Comparison of ENCODE assay signal across 1 cellular context in genomic region chr1:1207254-1207902, GRCh38.
A peak's percentile ranks its signal among the peaks of the same experiment; 100 is the strongest.
TF ChIP-seq lines count a peak whose summit lies in the region.

No MANE protein-coding gene starts in this region.

TF ChIP-seq in K562, 482 proteins besides CTCF, POLR2A, EP300 and RAD21:
- TF ChIP-seq, protein P1, sequence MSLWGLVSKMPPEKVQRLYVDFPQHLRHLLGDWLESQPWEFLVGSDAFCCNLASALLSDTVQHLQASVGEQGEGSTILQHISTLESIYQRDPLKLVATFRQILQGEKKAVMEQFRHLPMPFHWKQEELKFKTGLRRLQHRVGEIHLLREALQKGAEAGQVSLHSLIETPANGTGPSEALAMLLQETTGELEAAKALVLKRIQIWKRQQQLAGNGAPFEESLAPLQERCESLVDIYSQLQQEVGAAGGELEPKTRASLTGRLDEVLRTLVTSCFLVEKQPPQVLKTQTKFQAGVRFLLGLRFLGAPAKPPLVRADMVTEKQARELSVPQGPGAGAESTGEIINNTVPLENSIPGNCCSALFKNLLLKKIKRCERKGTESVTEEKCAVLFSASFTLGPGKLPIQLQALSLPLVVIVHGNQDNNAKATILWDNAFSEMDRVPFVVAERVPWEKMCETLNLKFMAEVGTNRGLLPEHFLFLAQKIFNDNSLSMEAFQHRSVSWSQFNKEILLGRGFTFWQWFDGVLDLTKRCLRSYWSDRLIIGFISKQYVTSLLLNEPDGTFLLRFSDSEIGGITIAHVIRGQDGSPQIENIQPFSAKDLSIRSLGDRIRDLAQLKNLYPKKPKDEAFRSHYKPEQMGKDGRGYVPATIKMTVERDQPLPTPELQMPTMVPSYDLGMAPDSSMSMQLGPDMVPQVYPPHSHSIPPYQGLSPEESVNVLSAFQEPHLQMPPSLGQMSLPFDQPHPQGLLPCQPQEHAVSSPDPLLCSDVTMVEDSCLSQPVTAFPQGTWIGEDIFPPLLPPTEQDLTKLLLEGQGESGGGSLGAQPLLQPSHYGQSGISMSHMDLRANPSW (CRISPR knock-in tag; IDR thresholded peaks at IDR 0.05) = no peak
- TF ChIP-seq ZNF79 (CRISPR knock-in tag; IDR thresholded peaks at IDR 0.05; ENCODE audit: low read depth) = no peak
- peak; percentile 27 for TF ChIP-seq FIP1L1 (IDR thresholded peaks at IDR 0.05; ENCODE audit: low read depth, low read length, poor library complexity, severe bottlenecking)
- no peak for TF ChIP-seq ETV1 (tag; conservative IDR thresholded peaks at IDR 0.05; ENCODE audit: low read depth)
- TF ChIP-seq, protein P2, sequence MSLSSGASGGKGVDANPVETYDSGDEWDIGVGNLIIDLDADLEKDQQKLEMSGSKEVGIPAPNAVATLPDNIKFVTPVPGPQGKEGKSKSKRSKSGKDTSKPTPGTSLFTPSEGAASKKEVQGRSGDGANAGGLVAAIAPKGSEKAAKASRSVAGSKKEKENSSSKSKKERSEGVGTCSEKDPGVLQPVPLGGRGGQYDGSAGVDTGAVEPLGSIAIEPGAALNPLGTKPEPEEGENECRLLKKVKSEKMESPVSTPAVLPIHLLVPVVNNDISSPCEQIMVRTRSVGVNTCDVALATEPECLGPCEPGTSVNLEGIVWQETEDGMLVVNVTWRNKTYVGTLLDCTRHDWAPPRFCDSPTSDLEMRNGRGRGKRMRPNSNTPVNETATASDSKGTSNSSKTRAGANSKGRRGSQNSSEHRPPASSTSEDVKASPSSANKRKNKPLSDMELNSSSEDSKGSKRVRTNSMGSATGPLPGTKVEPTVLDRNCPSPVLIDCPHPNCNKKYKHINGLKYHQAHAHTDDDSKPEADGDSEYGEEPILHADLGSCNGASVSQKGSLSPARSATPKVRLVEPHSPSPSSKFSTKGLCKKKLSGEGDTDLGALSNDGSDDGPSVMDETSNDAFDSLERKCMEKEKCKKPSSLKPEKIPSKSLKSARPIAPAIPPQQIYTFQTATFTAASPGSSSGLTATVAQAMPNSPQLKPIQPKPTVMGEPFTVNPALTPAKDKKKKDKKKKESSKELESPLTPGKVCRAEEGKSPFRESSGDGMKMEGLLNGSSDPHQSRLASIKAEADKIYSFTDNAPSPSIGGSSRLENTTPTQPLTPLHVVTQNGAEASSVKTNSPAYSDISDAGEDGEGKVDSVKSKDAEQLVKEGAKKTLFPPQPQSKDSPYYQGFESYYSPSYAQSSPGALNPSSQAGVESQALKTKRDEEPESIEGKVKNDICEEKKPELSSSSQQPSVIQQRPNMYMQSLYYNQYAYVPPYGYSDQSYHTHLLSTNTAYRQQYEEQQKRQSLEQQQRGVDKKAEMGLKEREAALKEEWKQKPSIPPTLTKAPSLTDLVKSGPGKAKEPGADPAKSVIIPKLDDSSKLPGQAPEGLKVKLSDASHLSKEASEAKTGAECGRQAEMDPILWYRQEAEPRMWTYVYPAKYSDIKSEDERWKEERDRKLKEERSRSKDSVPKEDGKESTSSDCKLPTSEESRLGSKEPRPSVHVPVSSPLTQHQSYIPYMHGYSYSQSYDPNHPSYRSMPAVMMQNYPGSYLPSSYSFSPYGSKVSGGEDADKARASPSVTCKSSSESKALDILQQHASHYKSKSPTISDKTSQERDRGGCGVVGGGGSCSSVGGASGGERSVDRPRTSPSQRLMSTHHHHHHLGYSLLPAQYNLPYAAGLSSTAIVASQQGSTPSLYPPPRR (CRISPR knock-in tag; IDR thresholded peaks at IDR 0.05; ENCODE audit: borderline replicate concordance) = 0 out of 2 replicates have a peak, but pooled peaks have one; percentile 2
- peak; percentile 96 for TF ChIP-seq ZFP36 (IDR thresholded peaks at IDR 0.05; ENCODE audit: low read depth, low read length, partially characterized antibody)
- no peak for TF ChIP-seq ZFX (CRISPR knock-in tag; IDR thresholded peaks at IDR 0.05)
- TF ChIP-seq MYC (IDR thresholded peaks at IDR 0.05; ENCODE audit: low read depth, low read length) = no peak
- TF ChIP-seq MYC (CRISPR knock-in tag; IDR thresholded peaks at IDR 0.05; ENCODE audit: borderline replicate concordance, low read depth) = no peak
- peak; percentile 17 for TF ChIP-seq ARHGAP35 (IDR thresholded peaks at IDR 0.05; ENCODE audit: partially characterized antibody)
- no peak for TF ChIP-seq ETV5 (CRISPR knock-in tag; IDR thresholded peaks at IDR 0.05; ENCODE audit: low read depth)
- no peak for TF ChIP-seq PPARD (CRISPR knock-in tag; IDR thresholded peaks at IDR 0.05)
- TF ChIP-seq PHF8 (IDR thresholded peaks at IDR 0.05; ENCODE audit: borderline replicate concordance, low read length) = 0 out of 2 replicates have a peak, but pooled peaks have one; percentile 4
- TF ChIP-seq NR2C1 (IDR thresholded peaks at IDR 0.05) = no peak
- TF ChIP-seq NR2C1 (tag; IDR thresholded peaks at IDR 0.05) = no peak
- no peak for TF ChIP-seq CREB5 (CRISPR knock-in tag; IDR thresholded peaks at IDR 0.05)
- TF ChIP-seq ZBTB33 (CRISPR knock-in tag; IDR thresholded peaks at IDR 0.05) = peak; percentile 41; the same call in 1 of the 2 replicates
- TF ChIP-seq KAT8 (IDR thresholded peaks at IDR 0.05; ENCODE audit: low read depth) = no peak
- TF ChIP-seq NBN (IDR thresholded peaks at IDR 0.05; ENCODE audit: low read depth) = no peak
- no peak for TF ChIP-seq KHSRP (IDR thresholded peaks at IDR 0.05)
- no peak for TF ChIP-seq SIRT6 (IDR thresholded peaks at IDR 0.05; ENCODE audit: low read depth, low read length)
- no peak for TF ChIP-seq ZFPM2 (CRISPR knock-in tag; IDR thresholded peaks at IDR 0.05)
- 0 out of 2 replicates have a peak, but pooled peaks have one; percentile 37 for TF ChIP-seq EGR1 (conservative IDR thresholded peaks at IDR 0.05)
- no peak for TF ChIP-seq ZBED1 (IDR thresholded peaks at IDR 0.05)
- no peak for TF ChIP-seq PCBP1 (IDR thresholded peaks at IDR 0.05; ENCODE audit: low read depth, low read length, poor library complexity, severe bottlenecking)
- no peak for TF ChIP-seq CHAMP1 (IDR thresholded peaks at IDR 0.05)
- no peak for TF ChIP-seq SMAD3 (CRISPR knock-in tag; conservative IDR thresholded peaks at IDR 0.05)
- TF ChIP-seq ADNP (tag; IDR thresholded peaks at IDR 0.05) = no peak; the same call in none of the 2 replicates
- TF ChIP-seq KLF1 (tag; IDR thresholded peaks at IDR 0.05) = no peak
- no peak for TF ChIP-seq SREBF1 (IDR thresholded peaks at IDR 0.05; ENCODE audit: borderline replicate concordance, low read depth, low read length)
- no peak; the same call in 1 of the 2 replicates for TF ChIP-seq BCOR (IDR thresholded peaks at IDR 0.05)
- no peak for TF ChIP-seq SREBF2 (CRISPR knock-in tag; IDR thresholded peaks at IDR 0.05)
- TF ChIP-seq, protein P3, sequence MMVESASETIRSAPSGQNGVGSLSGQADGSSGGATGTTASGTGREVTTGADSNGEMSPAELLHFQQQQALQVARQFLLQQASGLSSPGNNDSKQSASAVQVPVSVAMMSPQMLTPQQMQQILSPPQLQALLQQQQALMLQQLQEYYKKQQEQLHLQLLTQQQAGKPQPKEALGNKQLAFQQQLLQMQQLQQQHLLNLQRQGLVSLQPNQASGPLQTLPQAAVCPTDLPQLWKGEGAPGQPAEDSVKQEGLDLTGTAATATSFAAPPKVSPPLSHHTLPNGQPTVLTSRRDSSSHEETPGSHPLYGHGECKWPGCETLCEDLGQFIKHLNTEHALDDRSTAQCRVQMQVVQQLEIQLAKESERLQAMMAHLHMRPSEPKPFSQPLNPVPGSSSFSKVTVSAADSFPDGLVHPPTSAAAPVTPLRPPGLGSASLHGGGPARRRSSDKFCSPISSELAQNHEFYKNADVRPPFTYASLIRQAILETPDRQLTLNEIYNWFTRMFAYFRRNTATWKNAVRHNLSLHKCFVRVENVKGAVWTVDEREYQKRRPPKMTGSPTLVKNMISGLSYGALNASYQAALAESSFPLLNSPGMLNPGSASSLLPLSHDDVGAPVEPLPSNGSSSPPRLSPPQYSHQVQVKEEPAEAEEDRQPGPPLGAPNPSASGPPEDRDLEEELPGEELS (CRISPR knock-in tag; IDR thresholded peaks at IDR 0.05; ENCODE audit: borderline replicate concordance) = no peak
- TF ChIP-seq, protein P4, sequence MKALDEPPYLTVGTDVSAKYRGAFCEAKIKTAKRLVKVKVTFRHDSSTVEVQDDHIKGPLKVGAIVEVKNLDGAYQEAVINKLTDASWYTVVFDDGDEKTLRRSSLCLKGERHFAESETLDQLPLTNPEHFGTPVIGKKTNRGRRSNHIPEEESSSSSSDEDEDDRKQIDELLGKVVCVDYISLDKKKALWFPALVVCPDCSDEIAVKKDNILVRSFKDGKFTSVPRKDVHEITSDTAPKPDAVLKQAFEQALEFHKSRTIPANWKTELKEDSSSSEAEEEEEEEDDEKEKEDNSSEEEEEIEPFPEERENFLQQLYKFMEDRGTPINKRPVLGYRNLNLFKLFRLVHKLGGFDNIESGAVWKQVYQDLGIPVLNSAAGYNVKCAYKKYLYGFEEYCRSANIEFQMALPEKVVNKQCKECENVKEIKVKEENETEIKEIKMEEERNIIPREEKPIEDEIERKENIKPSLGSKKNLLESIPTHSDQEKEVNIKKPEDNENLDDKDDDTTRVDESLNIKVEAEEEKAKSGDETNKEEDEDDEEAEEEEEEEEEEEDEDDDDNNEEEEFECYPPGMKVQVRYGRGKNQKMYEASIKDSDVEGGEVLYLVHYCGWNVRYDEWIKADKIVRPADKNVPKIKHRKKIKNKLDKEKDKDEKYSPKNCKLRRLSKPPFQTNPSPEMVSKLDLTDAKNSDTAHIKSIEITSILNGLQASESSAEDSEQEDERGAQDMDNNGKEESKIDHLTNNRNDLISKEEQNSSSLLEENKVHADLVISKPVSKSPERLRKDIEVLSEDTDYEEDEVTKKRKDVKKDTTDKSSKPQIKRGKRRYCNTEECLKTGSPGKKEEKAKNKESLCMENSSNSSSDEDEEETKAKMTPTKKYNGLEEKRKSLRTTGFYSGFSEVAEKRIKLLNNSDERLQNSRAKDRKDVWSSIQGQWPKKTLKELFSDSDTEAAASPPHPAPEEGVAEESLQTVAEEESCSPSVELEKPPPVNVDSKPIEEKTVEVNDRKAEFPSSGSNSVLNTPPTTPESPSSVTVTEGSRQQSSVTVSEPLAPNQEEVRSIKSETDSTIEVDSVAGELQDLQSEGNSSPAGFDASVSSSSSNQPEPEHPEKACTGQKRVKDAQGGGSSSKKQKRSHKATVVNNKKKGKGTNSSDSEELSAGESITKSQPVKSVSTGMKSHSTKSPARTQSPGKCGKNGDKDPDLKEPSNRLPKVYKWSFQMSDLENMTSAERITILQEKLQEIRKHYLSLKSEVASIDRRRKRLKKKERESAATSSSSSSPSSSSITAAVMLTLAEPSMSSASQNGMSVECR (CRISPR knock-in tag; IDR thresholded peaks at IDR 0.05) = no peak
- no peak for TF ChIP-seq MAFF (IDR thresholded peaks at IDR 0.05; ENCODE audit: low read length)
- TF ChIP-seq HDAC3 (IDR thresholded peaks at IDR 0.05; ENCODE audit: borderline replicate concordance, partially characterized antibody) = no peak
- 0 out of 2 replicates have a peak, but pooled peaks have one; percentile 15 for TF ChIP-seq ELF2 (CRISPR knock-in tag; IDR thresholded peaks at IDR 0.05)
- no peak for TF ChIP-seq SETDB1 (IDR thresholded peaks at IDR 0.05; ENCODE audit: low read length)
- TF ChIP-seq KDM1A (IDR thresholded peaks at IDR 0.05) = peak in 1 of 2 experiments; percentile 30; a peak in 2 of 4 replicates
- TF ChIP-seq IFI16 (CRISPR knock-in tag; IDR thresholded peaks at IDR 0.05) = no peak
- no peak for TF ChIP-seq RFX7 (CRISPR knock-in tag; IDR thresholded peaks at IDR 0.05)
- TF ChIP-seq RNF2 (IDR thresholded peaks at IDR 0.05) = no peak
TF ChIP-seq in K562: peak in this region for 9.
